ENCODE assay signal across 8 cellular contexts in genomic region chr1:15603050-15603965, GRCh38. TPM values are rescaled to one million over a fixed set of nuclear protein-coding genes. Genes with fewer than 3 reads are reported as not detected.
DNase-seq lines count a peak whose midpoint lies in the region; ATAC-seq, FAIRE-seq and TF ChIP-seq lines count a peak whose summit lies in the region.

No MANE protein-coding gene starts in this region.

- H3K4me1 ChIP-seq in BE2C, result no peaks in the 10 kb centered on the region
- H3K4me1 ChIP-seq in lower lobe of right lung, result peaks cover 24% of the 10 kb centered on the region

- H3K27me3 ChIP-seq in BE2C (no peaks in the 10 kb centered on the region), lower lobe of right lung (ENCODE audit: low read depth) (no peaks in the 10 kb centered on the region)

- FAIRE-seq in GM19239 (lab: Jason Lieb, UNC), result peak; percentile 89

- TF ChIP-seq CTCF in BE2C (IDR thresholded peaks at IDR 0.05; ENCODE audit: low read depth, low read length) (no peak), lower lobe of right lung (IDR thresholded peaks at IDR 0.05) (no peak)

- H3K4me3 ChIP-seq in BE2C (ENCODE audit: low read depth, low read length) (peak overlapping the region; percentile 71), lower lobe of right lung (peak overlapping the region; percentile 81)

- no peaks in the 10 kb centered on the region for H3K36me3 ChIP-seq in BE2C
- H3K36me3 ChIP-seq in lower lobe of right lung, result no peaks in the 10 kb centered on the region

- H3K9me3 ChIP-seq in BE2C, result no peaks in the 10 kb centered on the region
- no peaks in the 10 kb centered on the region for H3K9me3 ChIP-seq in lower lobe of right lung

- intact Hi-C loops in lower lobe of right lung (cut with DNase I), result no loop called here

- ATAC-seq in HG03457 (IDR thresholded peaks at IDR 0.05; ENCODE audit: unreplicated experiment), result peak; percentile 88
- ATAC-seq in lower lobe of right lung, result peak; percentile 98 to 99

- DNase-seq in BE2C (peak; percentile 93), GM19239 (ENCODE audit: insufficient read length, low spot score) (peak; percentile 64), NCI-H748 (lab: John Stamatoyannopoulos, UW; ENCODE audit: unreplicated experiment) (peak; percentile 97), lower lobe of right lung (peak; percentile 99)
- peak; percentile 93 for DNase-seq in activated CD8-positive, alpha-beta memory T cell treated with anti-CD3 and anti-CD28 coated beads for 24 hours
- peak; percentile 90 for DNase-seq in effector CD4-positive, alpha-beta T cell
- peak; percentile 86 to 92 for DNase-seq in stimulated activated CD4-positive, alpha-beta T cell treated with anti-CD3 and anti-CD28 coated beads, Interleukin-4, amount 100 ng/mL, for 4 hours

- H3K27ac ChIP-seq in lower lobe of right lung, result peak overlapping the region; percentile 85

RNA-seq across cellular contexts. Expression of gene DDI2, which starts 13.9 kb away (rescaled TPM):
- polyA plus RNA-seq in BE2C (2012; ENCODE audit: insufficient read depth, insufficient read length, low read depth), result 4.4 TPM
- total RNA-seq in lower lobe of right lung, result 48.8 TPM

RNA-seq across cellular contexts. Expression of gene AGMAT, which starts 18.5 kb away (rescaled TPM):
- polyA plus RNA-seq in BE2C (2012; ENCODE audit: insufficient read depth, insufficient read length, low read depth), result 0.63 TPM
- total RNA-seq in lower lobe of right lung, result not detected

Comparison
In these comparisons a context has a peak if more than half of its experiments do, and no peak if none do; other contexts are left out.
1. Peak in every context shown above with its lines: DNase-seq, ATAC-seq, H3K4me3 ChIP-seq and H3K27ac ChIP-seq.